14 cellular contexts compared by ENCODE assay signal in genomic region chr5:53323943-53324642, GRCh38.
A peak's percentile ranks its signal among the peaks of the same experiment; 100 is the strongest.
DNase-seq lines count a peak whose midpoint lies in the region; ATAC-seq and TF ChIP-seq lines count a peak whose summit lies in the region.
"Had no signal": no experiment of that assay in that cellular context is flagged by ENCODE, and none has a peak within 500 bp of the region (broad histone marks: within the 10 kb centered on the region; RNA-seq: fewer than 3 reads in every experiment).

No MANE protein-coding gene starts in this region.

- peak overlapping the region; percentile 39 for H3K27ac Mint-ChIP-seq in nephron progenitor cell
- H3K27ac Mint-ChIP-seq: IgD-negative memory B cell, WTC11 had no signal

- DNase-seq in SJCRH30 = peak in 1 of 2 experiments; percentile 30
- no peak for DNase-seq in nephron progenitor cell
- DNase-seq in amygdala (lab: John Stamatoyannopoulos, UW) = no peak
- DNase-seq in activated effector memory CD4-positive, alpha-beta T cell treated with Interleukin-2 at 50 U/mL for 16 hours = no peak
- DNase-seq in islet precursor cell = no peak
- DNase-seq: heart left ventricle, mesendoderm, Peyer's patch, posterior cingulate gyrus had no signal

- peak overlapping the region; percentile 3; the same call in 1 of the 2 replicates for H3K27ac ChIP-seq in SJCRH30
- H3K27ac ChIP-seq: heart left ventricle, Peyer's patch, thoracic aorta had no signal

- H3K36me3 Mint-ChIP-seq in nephron progenitor cell (ENCODE audit: low read depth) = no peaks in the 10 kb centered on the region
- H3K36me3 Mint-ChIP-seq: IgD-negative memory B cell, WTC11 had no signal

- no peak overlapping the region for H3K4me3 ChIP-seq in SJCRH30
- H3K4me3 ChIP-seq: heart left ventricle, Peyer's patch, thoracic aorta had no signal

- H3K4me3 Mint-ChIP-seq in nephron progenitor cell = no peak overlapping the region
- H3K4me3 Mint-ChIP-seq: IgD-negative memory B cell, WTC11 had no signal

- H3K27me3 ChIP-seq in SJCRH30 = no peaks in the 10 kb centered on the region
- H3K27me3 ChIP-seq: heart left ventricle, Peyer's patch had no signal

- no peaks in the 10 kb centered on the region for H3K9me3 Mint-ChIP-seq in nephron progenitor cell
- H3K9me3 Mint-ChIP-seq: IgD-negative memory B cell, WTC11 had no signal

- no peaks in the 10 kb centered on the region for H3K9me3 ChIP-seq in SJCRH30 (replicated peaks)
- H3K9me3 ChIP-seq: heart left ventricle, Peyer's patch, thoracic aorta had no signal

- H3K27me3 Mint-ChIP-seq in nephron progenitor cell (ENCODE audit: low read depth, poor library complexity) = no peaks in the 10 kb centered on the region
- H3K27me3 Mint-ChIP-seq: IgD-negative memory B cell had no signal

- H3K36me3 ChIP-seq in SJCRH30 = no peaks in the 10 kb centered on the region
- H3K36me3 ChIP-seq: heart left ventricle, Peyer's patch, thoracic aorta had no signal

- no peak for TF ChIP-seq CTCF in nephron progenitor cell (IDR thresholded peaks at IDR 0.05)

- peaks cover 51% of the 10 kb centered on the region for H3K4me1 ChIP-seq in SJCRH30
- H3K4me1 ChIP-seq: Peyer's patch had no signal

- H3K4me1 Mint-ChIP-seq in nephron progenitor cell = peaks cover 34% of the 10 kb centered on the region
- H3K4me1 Mint-ChIP-seq: IgD-negative memory B cell had no signal

- ATAC-seq in GM18909 (IDR thresholded peaks at IDR 0.05; ENCODE audit: poor library complexity, unreplicated experiment) (peak; percentile 94), HG02943 (IDR thresholded peaks at IDR 0.05; ENCODE audit: low read depth, unreplicated experiment) (peak; percentile 94)
- ATAC-seq: heart left ventricle, WTC11 had no signal
